In genomic region chr22:43263645-43264514, GRCh38 we compare ENCODE assay signal across 8 cellular contexts.
A peak's percentile ranks its signal among the peaks of the same experiment; 100 is the strongest.
DNase-seq lines count a peak whose midpoint lies in the region; ATAC-seq and TF ChIP-seq lines count a peak whose summit lies in the region.

No MANE protein-coding gene starts in this region.

- DNase-seq in NCI-H1092 treated with DMSO at 0.1 percent for 48 hours (lab: John Stamatoyannopoulos, UW) (peak; percentile 3), NCI-H1092 (lab: John Stamatoyannopoulos, UW) (no peak), RWPE2 (ENCODE audit: low spot score) (peak; percentile 77), heart right ventricle (peak; percentile 30 to 62), NCI-H1048 (lab: John Stamatoyannopoulos, UW) (no peak)
- DNase-seq in activated effector memory CD4-positive, alpha-beta T cell treated with Interleukin-2 at 50 U/mL for 16 hours, result peak; percentile 79
- DNase-seq in stimulated activated CD4-positive, alpha-beta T cell treated with anti-CD3 and anti-CD28 coated beads, Interleukin-15, amount 100 ng/mL, for 24 hours, result peak; percentile 89

- TF ChIP-seq CTCF in RWPE2 (IDR thresholded peaks at IDR 0.05; ENCODE audit: poor library complexity, severe bottlenecking) (no peak), heart right ventricle (IDR thresholded peaks at IDR 0.05) (no peak)

- intact Hi-C loops in heart right ventricle (cut with DNase I), result no loop called here

- H3K27me3 ChIP-seq in RWPE2 (ENCODE audit: insufficient read depth, poor library complexity, severe bottlenecking) (peaks cover 7% of the 10 kb centered on the region), heart right ventricle (peaks cover 0 to 33% (median 12%) of the 10 kb centered on the region in 7 donors)

- H3K27ac ChIP-seq in RWPE2 (ENCODE audit: poor library complexity, severe bottlenecking), result no peak overlapping the region
- peak overlapping the region in 3 of 10 donors; percentile 25 to 44 (median 33) for H3K27ac ChIP-seq in heart right ventricle

- H3K4me1 ChIP-seq in RWPE2 (ENCODE audit: insufficient read depth, poor library complexity, severe bottlenecking) (peaks cover 4% of the 10 kb centered on the region), heart right ventricle (peaks cover 0 to 25% (median 18%) of the 10 kb centered on the region in 9 donors)

- no peak overlapping the region for H3K4me3 ChIP-seq in RWPE2 (ENCODE audit: severe bottlenecking)
- H3K4me3 ChIP-seq in heart right ventricle, result peak overlapping the region in 4 of 10 donors; percentile 1 to 24 (median 13)

- ATAC-seq in HG03280 (IDR thresholded peaks at IDR 0.05; ENCODE audit: unreplicated experiment) (peak; percentile 48), RWPE2 (ENCODE audit: low read depth) (peak; percentile 78), heart right ventricle (peak in 7 of 8 donors; percentile 31 to 81 (median 74))

- no peaks in the 10 kb centered on the region for H3K36me3 ChIP-seq in RWPE2 (ENCODE audit: low read depth)
- no peaks in the 10 kb centered on the region for H3K36me3 ChIP-seq in heart right ventricle

- H3K9me3 ChIP-seq in RWPE2 (ENCODE audit: severe bottlenecking) (no peaks in the 10 kb centered on the region), heart right ventricle (no peaks in the 10 kb centered on the region)

- 11 to 13% methylated on average over 27 of the region's 27 CpGs for WGBS in heart right ventricle, 2 donors

Comparison
In these comparisons a context has a peak if more than half of its experiments do, and no peak if none do; other contexts are left out.
1. DNase-seq: peak in NCI-H1092 treated with DMSO at 0.1 percent for 48 hours (single experiment), RWPE2 (single experiment), activated effector memory CD4-positive, alpha-beta T cell treated with Interleukin-2 at 50 U/mL for 16 hours (single experiment), heart right ventricle (2 of 2) and stimulated activated CD4-positive, alpha-beta T cell treated with anti-CD3 and anti-CD28 coated beads, Interleukin-15, amount 100 ng/mL, for 24 hours (single experiment); none in NCI-H1092 (single experiment) and NCI-H1048 (single experiment).
2. Peak in every context shown above with its lines, with median percentiles within 50 percentile points of each other: ATAC-seq.